ENCODE assay signal across 1 cellular context in genomic region chr4:182225-182624, GRCh38. TPM values are rescaled to one million over a fixed set of nuclear protein-coding genes. Genes with fewer than 3 reads are reported as not detected.
"Had no signal": no experiment of that assay in that cellular context is flagged by ENCODE, and none has a peak within 500 bp of the region (broad histone marks: within the 10 kb centered on the region; RNA-seq: fewer than 3 reads in every experiment).

No MANE protein-coding gene starts in this region.

RNA-seq across cellular contexts. Expression of gene ZNF718, which starts 57.9 kb away (rescaled TPM):
- total RNA-seq: HepG2 had no signal
- polyA plus RNA-seq: HepG2 had no signal
